ENCODE assay signal across 15 cellular contexts in the genomic region with DNA sequence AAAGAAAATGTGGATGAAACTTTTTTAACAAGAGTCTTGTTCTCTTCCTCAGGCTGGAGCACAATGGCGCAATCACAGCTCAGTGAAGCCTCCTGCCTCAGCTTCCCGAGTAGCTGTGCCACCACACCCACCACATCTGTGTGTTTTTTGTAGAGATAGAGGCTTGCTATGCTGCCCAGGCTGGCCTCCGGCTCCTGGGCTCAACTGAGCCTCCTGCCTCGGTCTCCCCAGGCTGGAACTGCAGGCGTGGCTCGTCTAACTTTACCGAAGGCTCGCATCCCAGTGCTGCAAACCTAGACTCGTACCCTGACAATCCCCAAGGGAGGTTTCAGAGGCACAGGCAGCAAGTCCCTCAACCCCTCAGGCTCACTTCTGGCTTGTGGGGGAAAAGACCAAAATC. TPM values are rescaled to one million over a fixed set of nuclear protein-coding genes. Genes with fewer than 3 reads are reported as not detected.
"Had no signal": no experiment of that assay in that cellular context is flagged by ENCODE, and none has a peak within 500 bp of the region (broad histone marks: within the 10 kb centered on the region; RNA-seq: fewer than 3 reads in every experiment).

No MANE protein-coding gene starts in this region.

- H3K9me3 ChIP-seq: body of pancreas, spleen, upper lobe of right lung had no signal

- H3K27me3 ChIP-seq: body of pancreas, hepatocyte, spleen, upper lobe of right lung had no signal

- H2AFZ ChIP-seq: hepatocyte had no signal

- DNase-seq: activated CD4-positive, alpha-beta T cell treated with anti-CD3 and anti-CD28 coated beads, Interleukin-2, amount 50 U/mL, for 4 hours; activated gamma-delta T cell treated with Interleukin-2 at 50 U/mL for 16 hours; activated naive CD8-positive, alpha-beta T cell treated with anti-CD3 and anti-CD28 coated beads for 36 hours; amygdala; body of pancreas; dermis blood vessel endothelial cell; effector memory CD8-positive, alpha-beta T cell; foreskin fibroblast; occipital lobe; posterior cingulate gyrus; spleen; stimulated activated naive B cell treated with anti-CD40 and anti-IgM and Interleukin-4, amounts not matched to agents 10 μg/mL and 1 μg/mL and 100 μg/mL, for 72 hours; upper lobe of right lung had no signal

- ATAC-seq: body of pancreas; effector memory CD8-positive, alpha-beta T cell; stimulated activated naive B cell treated with anti-CD40 and anti-IgM and Interleukin-4, amounts not matched to agents 10 μg/mL and 1 μg/mL and 100 μg/mL, for 72 hours; upper lobe of right lung had no signal

- H3K4me3 ChIP-seq: body of pancreas, hepatocyte, spleen, upper lobe of right lung had no signal

- H3K27ac ChIP-seq: body of pancreas, hepatocyte, upper lobe of right lung had no signal

- H3K4me1 ChIP-seq: body of pancreas, upper lobe of right lung had no signal

- H3K4me2 ChIP-seq: hepatocyte had no signal

RNA-seq across cellular contexts. Expression of gene TMEM240, which starts 19.8 kb away (rescaled TPM):
- total RNA-seq: mononuclear cell had no signal
